Comparison of ENCODE assay signal across 8 cellular contexts in genomic region chr1:220680085-220680687, GRCh38. TPM values are rescaled to one million over a fixed set of nuclear protein-coding genes. Genes with fewer than 3 reads are reported as not detected.
DNase-seq lines count a peak whose midpoint lies in the region; ATAC-seq and TF ChIP-seq lines count a peak whose summit lies in the region.

No MANE protein-coding gene starts in this region.

- no peak overlapping the region for H3K4me3 Mint-ChIP-seq in nephron progenitor cell

- POLR2A ChIA-PET in A673 (lab: Charles Lee; ENCODE audit: low non-redundant PET), result no interaction called here
- POLR2A ChIA-PET in GM10248 (lab: Yijun Ruan, JAX), result no interaction called here

- no peak overlapping the region for H3K27ac Mint-ChIP-seq in nephron progenitor cell

- TF ChIP-seq CTCF in A673 (conservative IDR thresholded peaks at IDR 0.05; ENCODE audit: low read depth, low read length), result peak; percentile 70
- TF ChIP-seq CTCF in GM10248 (IDR thresholded peaks at IDR 0.05; ENCODE audit: control extremely low read depth, extremely low read depth, low read depth, missing control alignments), result peak; percentile 62
- TF ChIP-seq CTCF in nephron progenitor cell (IDR thresholded peaks at IDR 0.05), result peak; percentile 76

- intact Hi-C loops in A673 (cut with micrococcal nuclease; ENCODE audit: unreplicated experiment), result loop anchor here (2.0 kb wide), 2 partner anchors 53 to 97 kb away; no protein-coding TSS in a partner anchor

- CTCF ChIA-PET in A673 (lab: Charles Lee) (no interaction called here), GM10248 (lab: Yijun Ruan, JAX) (interaction anchor here (0.6 to 1.6 kb wide), 3 partner anchors 11 to 54 kb away, joined by 4 to 7 read pairs (median 5); no protein-coding TSS in a partner anchor)

- H3K4me3 ChIP-seq in A673 (ENCODE audit: low read depth, low read length, poor library complexity, severe bottlenecking), result no peak overlapping the region
- no peak overlapping the region for H3K4me3 ChIP-seq in Jurkat, Clone E6-1 (ENCODE audit: low read length)

- H3K9me3 ChIP-seq in A673 (ENCODE audit: low read depth, low read length, poor library complexity, severe bottlenecking), result no peaks in the 10 kb centered on the region

- H3K9me3 Mint-ChIP-seq in nephron progenitor cell, result no peaks in the 10 kb centered on the region

- ATAC-seq in esophagus mucosa, result peak; percentile 53

- BruUV-seq in A673 (replicated peaks; lab: Mats Ljungman, UMichigan), result no TSS peak

- no peak overlapping the region for H3K27ac ChIP-seq in A673 (ENCODE audit: low read depth, low read length, poor library complexity, severe bottlenecking)

- no peaks in the 10 kb centered on the region for H3K4me1 ChIP-seq in A673 (ENCODE audit: insufficient read depth, low read length, poor library complexity, severe bottlenecking)

- no peaks in the 10 kb centered on the region for H3K36me3 Mint-ChIP-seq in nephron progenitor cell (ENCODE audit: low read depth)

- H3K4me1 Mint-ChIP-seq in nephron progenitor cell, result no peaks in the 10 kb centered on the region

- DNase-seq in A673 (ENCODE audit: low spot score), result peak; percentile 42
- peak; percentile 59 for DNase-seq in GM10248 (ENCODE audit: extremely low spot score)
- DNase-seq in H4 (ENCODE audit: low spot score), result peak; percentile 19
- DNase-seq in Jurkat, Clone E6-1 (ENCODE audit: low read depth, low spot score), result peak; percentile 17
- peak; percentile 42 for DNase-seq in SK-N-DZ (ENCODE audit: low spot score)
- DNase-seq in nephron progenitor cell, result peak; percentile 41
- DNase-seq in NK-92 treated with Interleukin-12 subunit alpha and Interleukin-12 subunit beta, amount 100 ng/mL, for 24 hours (lab: John Stamatoyannopoulos, UW), result no peak

- H3K27me3 ChIP-seq in A673 (replicated peaks; ENCODE audit: insufficient read depth, low read depth, low read length, poor library complexity), result no peaks in the 10 kb centered on the region

- peaks cover 12% of the 10 kb centered on the region for H3K27me3 Mint-ChIP-seq in nephron progenitor cell (ENCODE audit: low read depth, poor library complexity)

- H3K36me3 ChIP-seq in A673 (ENCODE audit: insufficient read depth, low read length, poor library complexity, severe bottlenecking), result no peaks in the 10 kb centered on the region

RNA-seq across cellular contexts. Expression of gene C1orf115, which starts 10.0 kb away (rescaled TPM):
- total RNA-seq in A673 (2021) (0.11 and 0.44 TPM in 2 replicates), esophagus mucosa (2.5 TPM)
- total RNA-seq in H4 (2014; rRNA removed; shearing (Covaris generic)), result not detected in 2 replicates
- polyA plus RNA-seq in Jurkat, Clone E6-1 (2012; ENCODE audit: insufficient read depth, insufficient read length), result not detected
- 0.29 and 0.66 TPM in 2 replicates for polyA plus RNA-seq in SK-N-DZ (2014; cell fraction: cytosol; rRNA removed)
- polyA plus RNA-seq in SK-N-DZ (2014; cell fraction: nucleus; rRNA removed), result 0.10 and 0.11 TPM in 2 replicates
